In genomic region chr10:114631090-114631677, GRCh38 we compare ENCODE assay signal across 8 cellular contexts.
A peak's percentile ranks its signal among the peaks of the same experiment; 100 is the strongest.
DNase-seq lines count a peak whose midpoint lies in the region; TF ChIP-seq lines count a peak whose summit lies in the region.

No MANE protein-coding gene starts in this region.

- no peaks in the 10 kb centered on the region for H3K36me3 ChIP-seq in muscle layer of duodenum (ENCODE audit: control insufficient read depth in 1 of 2, insufficient read depth in 2 of 2, low read length in 2 of 2)

- H3K27ac ChIP-seq in coronary artery: peak overlapping the region; percentile 69 to 86
- H3K27ac ChIP-seq in muscle layer of duodenum (ENCODE audit: low read length): peak overlapping the region; percentile 25

- in situ Hi-C loops in ACHN (cut with HindIII; ENCODE audit: low pct_ligation_motif_present, low pct_unique_long_range_greater_than_20kb, low sequenced_read_pairs): no loop called here

- H3K27me3 ChIP-seq in muscle layer of duodenum (ENCODE audit: low read depth, low read length): no peaks in the 10 kb centered on the region

- CTCF ChIA-PET in HEK293T (lab: Yijun Ruan, JAX): interaction anchor here (0.9 kb wide), 1 partner anchor 73 kb away, joined by 4 read pairs; no protein-coding TSS in a partner anchor

- no peak for TF ChIP-seq CTCF in HFF-Myc (IDR thresholded peaks at IDR 0.05; ENCODE audit: low read depth, low read length, missing control alignments)
- no peak for TF ChIP-seq CTCF in coronary artery (IDR thresholded peaks at IDR 0.05)

- H3K4me3 ChIP-seq in HFF-Myc (replicated peaks; ENCODE audit: low read depth, low read length) (peak overlapping the region; percentile 48), coronary artery (peak overlapping the region; percentile 81), muscle layer of duodenum (ENCODE audit: low read depth in 1 of 2, low read length in 2 of 2) (peak overlapping the region; percentile 64 to 81)

- no peaks in the 10 kb centered on the region for H3K9me3 ChIP-seq in muscle layer of duodenum (ENCODE audit: control insufficient read depth in 1 of 2, low read length in 2 of 2)

- peak; percentile 30 for DNase-seq in ACHN
- no peak for DNase-seq in HFF-Myc (ENCODE audit: extremely low read depth, low read depth)
- no peak for DNase-seq in coronary artery (ENCODE audit: low spot score)
- DNase-seq in GDM1 (lab: John Stamatoyannopoulos, UW): no peak
- no peak for DNase-seq in cortex of kidney (lab: John Stamatoyannopoulos, UW)
- DNase-seq in HEK293T (ENCODE audit: extremely low spot score): no peak
- DNase-seq in NCI-H1694 treated with DMSO at 0.1 percent for 48 hours (lab: John Stamatoyannopoulos, UW): no peak

- POLR2A ChIA-PET in HEK293T (lab: Yijun Ruan, JAX): interaction anchor here (1.1 to 1.6 kb wide), 4 partner anchors 8 to 27 kb away, joined by 3 to 6 read pairs (median 4); no protein-coding TSS in a partner anchor

- H3K4me1 ChIP-seq in muscle layer of duodenum (ENCODE audit: control insufficient read depth in 1 of 2, insufficient read depth in 2 of 2, low read length in 2 of 2): peaks cover 16 to 21% of the 10 kb centered on the region in 2 donors

TF ChIP-seq in HEK293T, 16 proteins besides CTCF, POLR2A, EP300 and RAD21:
- no peak for TF ChIP-seq SUZ12 (IDR thresholded peaks at IDR 0.05)
- TF ChIP-seq FOXM1 (IDR thresholded peaks at IDR 0.05; ENCODE audit: borderline replicate concordance): no peak
- no peak for TF ChIP-seq LEF1 (IDR thresholded peaks at IDR 0.05; ENCODE audit: borderline replicate concordance)
- no peak for TF ChIP-seq CTBP1 (IDR thresholded peaks at IDR 0.05; ENCODE audit: borderline replicate concordance)
- no peak for TF ChIP-seq FOXK2 (IDR thresholded peaks at IDR 0.05)
- no peak for TF ChIP-seq HDGF (IDR thresholded peaks at IDR 0.05; ENCODE audit: borderline replicate concordance)
- no peak for TF ChIP-seq BHLHE40 (IDR thresholded peaks at IDR 0.05; ENCODE audit: borderline replicate concordance)
- no peak for TF ChIP-seq ELF4 (IDR thresholded peaks at IDR 0.05)
- TF ChIP-seq L3MBTL2 (conservative IDR thresholded peaks at IDR 0.05): no peak
- TF ChIP-seq, protein P1, sequence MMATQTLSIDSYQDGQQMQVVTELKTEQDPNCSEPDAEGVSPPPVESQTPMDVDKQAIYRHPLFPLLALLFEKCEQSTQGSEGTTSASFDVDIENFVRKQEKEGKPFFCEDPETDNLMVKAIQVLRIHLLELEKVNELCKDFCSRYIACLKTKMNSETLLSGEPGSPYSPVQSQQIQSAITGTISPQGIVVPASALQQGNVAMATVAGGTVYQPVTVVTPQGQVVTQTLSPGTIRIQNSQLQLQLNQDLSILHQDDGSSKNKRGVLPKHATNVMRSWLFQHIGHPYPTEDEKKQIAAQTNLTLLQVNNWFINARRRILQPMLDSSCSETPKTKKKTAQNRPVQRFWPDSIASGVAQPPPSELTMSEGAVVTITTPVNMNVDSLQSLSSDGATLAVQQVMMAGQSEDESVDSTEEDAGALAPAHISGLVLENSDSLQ (IDR thresholded peaks at IDR 0.05): no peak
- no peak for TF ChIP-seq TARDBP (IDR thresholded peaks at IDR 0.05)
- no peak for TF ChIP-seq SP1 (IDR thresholded peaks at IDR 0.05)
